Comparison of ENCODE assay signal across 9 cellular contexts in genomic region chr12:3777206-3777809, GRCh38. TPM values are rescaled to one million over a fixed set of nuclear protein-coding genes. Genes with fewer than 3 reads are reported as not detected.
DNase-seq lines count a peak whose midpoint lies in the region; ATAC-seq, FAIRE-seq and TF ChIP-seq lines count a peak whose summit lies in the region.
"Had no signal": no experiment of that assay in that cellular context is flagged by ENCODE, and none has a peak within 500 bp of the region (broad histone marks: within the 10 kb centered on the region; RNA-seq: fewer than 3 reads in every experiment).

No MANE protein-coding gene starts in this region.

- H3K4me1 ChIP-seq in body of pancreas (no peaks in the 10 kb centered on the region), keratinocyte (ENCODE audit: control insufficient read depth, extremely low read depth, insufficient read depth, low read length) (peaks cover 2% of the 10 kb centered on the region)

- no peak for ATAC-seq in body of pancreas
- ATAC-seq in HG03097 (IDR thresholded peaks at IDR 0.05; ENCODE audit: low FRiP score, unreplicated experiment) = no peak
- ATAC-seq in HG03520 (IDR thresholded peaks at IDR 0.05; ENCODE audit: unreplicated experiment) = no peak

- peak; percentile 69 for TF ChIP-seq CTCF in GM13977 (IDR thresholded peaks at IDR 0.05; ENCODE audit: extremely low read depth, insufficient read depth, missing control alignments)
- TF ChIP-seq CTCF in body of pancreas (IDR thresholded peaks at IDR 0.05) = peak; percentile 36 to 82 (median 77)
- TF ChIP-seq CTCF in keratinocyte (optimal IDR thresholded peaks at IDR 0.05 in 1 of 3, IDR thresholded peaks at IDR 0.05 in 1 of 3, conservative IDR thresholded peaks at IDR 0.05 in 1 of 3; ENCODE audit: extremely low read depth in 1 of 3, insufficient read depth in 2 of 3, low read length in 3 of 3) = peak; percentile 59 to 76 (median 73)
- TF ChIP-seq CTCF in type B pancreatic cell (conservative IDR thresholded peaks at IDR 0.05) = peak; percentile 83

- no peaks in the 10 kb centered on the region for H3K9me3 ChIP-seq in body of pancreas
- no peaks in the 10 kb centered on the region for H3K9me3 ChIP-seq in keratinocyte (ENCODE audit: control insufficient read depth, low read depth, low read length)

- H3K9me3 Mint-ChIP-seq in type B pancreatic cell = no peaks in the 10 kb centered on the region

- FAIRE-seq in keratinocyte (lab: Jason Lieb, UNC) = peak; percentile 73
- FAIRE-seq: endometrium had no signal

- H3K27me3 Mint-ChIP-seq in type B pancreatic cell = peaks cover 16% of the 10 kb centered on the region

- H3K4me3 ChIP-seq in body of pancreas = no peak overlapping the region
- H3K4me3 ChIP-seq in keratinocyte (ENCODE audit: control insufficient read depth in 2 of 3, extremely low read depth in 1 of 3, insufficient read depth in 2 of 3, low read depth in 1 of 3, low read length in 3 of 3) = no peak overlapping the region

- no peaks in the 10 kb centered on the region for H3K27me3 ChIP-seq in body of pancreas
- peaks cover 4% of the 10 kb centered on the region for H3K27me3 ChIP-seq in keratinocyte (ENCODE audit: control insufficient read depth, extremely low read depth, insufficient read depth, low read length)

- DNase-seq in AG20443 (ENCODE audit: low spot score) (peak; percentile 65), GM13977 (ENCODE audit: low spot score) (peak; percentile 56), NCI-H2171 treated with DMSO at 0.1 percent for 48 hours (lab: John Stamatoyannopoulos, UW) (peak; percentile 93), body of pancreas (peak in 1 of 4 donors; percentile 44), keratinocyte (ENCODE audit: low read depth, low spot score) (no peak), type B pancreatic cell (ENCODE audit: extremely low spot score, unreplicated experiment) (no peak)

- intact Hi-C loops in body of pancreas (cut with DNase I) = loop anchor here (10.0 kb wide), 2 partner anchors 123 to 473 kb away; no protein-coding TSS in a partner anchor

- H3K36me3 ChIP-seq in body of pancreas (replicated peaks in 1 of 2; ENCODE audit: insufficient read depth in 1 of 2, low read depth in 2 of 2) = no peaks in the 10 kb centered on the region
- H3K36me3 ChIP-seq in keratinocyte (ENCODE audit: control insufficient read depth in 2 of 2, extremely low read depth in 1 of 2, insufficient read depth in 2 of 2, low read length in 2 of 2) = no peaks in the 10 kb centered on the region

- H3K27ac ChIP-seq in body of pancreas = no peak overlapping the region
- H3K27ac ChIP-seq in keratinocyte (ENCODE audit: control insufficient read depth, insufficient read depth, low read length) = no peak overlapping the region

- no peaks in the 10 kb centered on the region for H3K36me3 Mint-ChIP-seq in type B pancreatic cell

- H3K79me2 ChIP-seq in keratinocyte (ENCODE audit: control insufficient read depth, insufficient read depth, low read length) = no peaks in the 10 kb centered on the region

- TF ChIP-seq POLR2A in body of pancreas (IDR thresholded peaks at IDR 0.05) = no peak

- no peak overlapping the region for H3K4me2 ChIP-seq in keratinocyte (ENCODE audit: control insufficient read depth, extremely low read depth, insufficient read depth, low read depth, low read length)

- in situ Hi-C loops in GM13977 (cut with MboI; ENCODE audit: low pct_unique_long_range_greater_than_20kb, low sequenced_read_pairs, unreplicated experiment) = loop anchor here (25.0 kb wide), 1 partner anchor 440 kb away; no protein-coding TSS in a partner anchor

- no peaks in the 10 kb centered on the region for H3K4me1 Mint-ChIP-seq in type B pancreatic cell (ENCODE audit: unreplicated experiment)

- no peak overlapping the region for H3K27ac Mint-ChIP-seq in type B pancreatic cell

- H3K9me1 ChIP-seq in keratinocyte (ENCODE audit: control insufficient read depth, extremely low read depth, insufficient read depth, low read length) = no peaks in the 10 kb centered on the region

- WGBS in body of pancreas, 2 donors = 43 to 52% methylated on average over 3 of the region's 3 CpGs

- H4K20me1 ChIP-seq in keratinocyte (ENCODE audit: control insufficient read depth, extremely low read depth, insufficient read depth, low read length) = no peaks in the 10 kb centered on the region

- dilution Hi-C loops in keratinocyte (cut with MboI; ENCODE audit: extremely low pct_ligation_motif_present, low sequenced_read_pairs) = no loop called here

- H2AFZ ChIP-seq in keratinocyte (ENCODE audit: control insufficient read depth, low read length) = no peak overlapping the region

- no peak overlapping the region for H3K4me3 Mint-ChIP-seq in type B pancreatic cell

- H3K9ac ChIP-seq in keratinocyte (ENCODE audit: control insufficient read depth, extremely low read depth, insufficient read depth, low read length) = no peak overlapping the region

RNA-seq across cellular contexts. Expression of gene CRACR2A, which starts 24.4 kb away (rescaled TPM):
- total RNA-seq in body of pancreas (10 to 100 TPM in 1 of 2 donors, 1 to 10 TPM in 1; 7.0 to 13.8 TPM), type B pancreatic cell (ENCODE audit: low replicate concordance) (1.9 and 2.7 TPM in 2 replicates)
- 0.30 to 0.46 TPM (median 0.31 TPM) in 3 replicates for polyA plus RNA-seq in keratinocyte
- not detected for polyA plus RNA-seq in keratinocyte (2011; ENCODE audit: low read depth)
- 0.35 and 0.41 TPM in 2 replicates for polyA plus RNA-seq in keratinocyte (2011; cell fraction: cytosol; rRNA removed)
- 0.32 and 0.34 TPM in 2 replicates for polyA plus RNA-seq in keratinocyte (2011; cell fraction: nucleus; rRNA removed)
- polyA plus RNA-seq in keratinocyte (2012; ENCODE audit: low replicate concordance) = 0.06 and 0.54 TPM in 2 replicates
- polyA minus RNA-seq in keratinocyte = 0.03 to 0.26 TPM (median 0.20 TPM) in 3 replicates
- not detected for polyA minus RNA-seq in keratinocyte (2011; cell fraction: cytosol; rRNA and poly(A)+ RNA removed)
- 0.21 TPM in 1 of 2 replicates, not detected in the other for polyA minus RNA-seq in keratinocyte (2011; cell fraction: nucleus; rRNA and poly(A)+ RNA removed)

Comparison
In these comparisons a context has a peak if more than half of its experiments do, and no peak if none do; other contexts are left out.
1. DNase-seq: peak in AG20443 (single experiment), GM13977 (single experiment) and NCI-H2171 treated with DMSO at 0.1 percent for 48 hours (single experiment); none in keratinocyte (single experiment) and type B pancreatic cell (single experiment).
2. Peak in every context shown above with its lines, with median percentiles within 50 percentile points of each other: CTCF ChIP-seq.